1 cellular context compared by ENCODE assay signal in the genomic region with DNA sequence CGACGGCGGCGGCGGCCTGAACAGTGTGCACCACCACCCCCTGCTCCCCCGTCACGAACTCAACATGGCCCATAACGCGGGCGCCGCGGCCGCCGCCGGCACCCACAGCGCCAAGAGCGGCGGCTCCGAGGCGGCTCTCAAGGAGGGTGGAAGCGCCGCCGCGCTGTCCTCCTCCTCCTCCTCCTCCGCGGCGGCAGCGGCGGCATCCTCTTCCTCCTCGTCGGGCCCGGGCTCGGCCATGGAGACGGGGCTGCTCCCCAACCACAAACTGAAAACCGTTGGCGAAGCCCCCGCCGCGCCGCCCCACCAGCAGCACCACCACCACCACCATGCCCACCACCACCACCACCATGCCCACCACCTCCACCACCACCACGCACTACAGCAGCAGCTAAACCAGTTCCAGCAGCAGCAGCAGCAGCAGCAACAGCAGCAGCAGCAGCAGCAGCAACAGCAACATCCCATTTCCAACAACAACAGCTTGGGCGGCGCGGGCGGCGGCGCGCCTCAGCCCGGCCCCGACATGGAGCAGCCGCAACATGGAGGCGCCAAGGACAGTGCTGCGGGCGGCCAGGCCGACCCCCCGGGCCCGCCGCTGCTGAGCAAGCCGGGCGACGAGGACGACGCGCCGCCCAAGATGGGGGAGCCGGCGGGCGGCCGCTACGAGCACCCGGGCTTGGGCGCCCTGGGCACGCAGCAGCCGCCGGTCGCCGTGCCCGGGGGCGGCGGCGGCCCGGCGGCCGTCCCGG.
A peak's percentile ranks its signal among the peaks of the same experiment; 100 is the strongest.
TF ChIP-seq lines count a peak whose summit lies in the region.

No MANE protein-coding gene starts in this region.

TF ChIP-seq in HEK293, 187 proteins besides CTCF, POLR2A, EP300 and RAD21 (continued from another document):
- TF ChIP-seq, protein P1, sequence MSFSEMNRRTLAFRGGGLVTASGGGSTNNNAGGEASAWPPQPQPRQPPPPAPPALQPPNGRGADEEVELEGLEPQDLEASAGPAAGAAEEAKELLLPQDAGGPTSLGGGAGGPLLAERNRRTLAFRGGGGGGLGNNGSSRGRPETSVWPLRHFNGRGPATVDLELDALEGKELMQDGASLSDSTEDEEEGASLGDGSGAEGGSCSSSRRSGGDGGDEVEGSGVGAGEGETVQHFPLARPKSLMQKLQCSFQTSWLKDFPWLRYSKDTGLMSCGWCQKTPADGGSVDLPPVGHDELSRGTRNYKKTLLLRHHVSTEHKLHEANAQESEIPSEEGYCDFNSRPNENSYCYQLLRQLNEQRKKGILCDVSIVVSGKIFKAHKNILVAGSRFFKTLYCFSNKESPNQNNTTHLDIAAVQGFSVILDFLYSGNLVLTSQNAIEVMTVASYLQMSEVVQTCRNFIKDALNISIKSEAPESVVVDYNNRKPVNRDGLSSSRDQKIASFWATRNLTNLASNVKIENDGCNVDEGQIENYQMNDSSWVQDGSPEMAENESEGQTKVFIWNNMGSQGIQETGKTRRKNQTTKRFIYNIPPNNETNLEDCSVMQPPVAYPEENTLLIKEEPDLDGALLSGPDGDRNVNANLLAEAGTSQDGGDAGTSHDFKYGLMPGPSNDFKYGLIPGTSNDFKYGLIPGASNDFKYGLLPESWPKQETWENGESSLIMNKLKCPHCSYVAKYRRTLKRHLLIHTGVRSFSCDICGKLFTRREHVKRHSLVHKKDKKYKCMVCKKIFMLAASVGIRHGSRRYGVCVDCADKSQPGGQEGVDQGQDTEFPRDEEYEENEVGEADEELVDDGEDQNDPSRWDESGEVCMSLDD (tag by site-specific recombination; IDR thresholded peaks at IDR 0.05): peak; percentile 54; the same call in 1 of the 2 replicates
- TF ChIP-seq ZNF571 (tag by site-specific recombination; IDR thresholded peaks at IDR 0.05) (no peak), ZNF239 (tag by site-specific recombination; IDR thresholded peaks at IDR 0.05) (0 out of 2 replicates have a peak, but pooled peaks have one; percentile 51)
- TF ChIP-seq, protein P2, sequence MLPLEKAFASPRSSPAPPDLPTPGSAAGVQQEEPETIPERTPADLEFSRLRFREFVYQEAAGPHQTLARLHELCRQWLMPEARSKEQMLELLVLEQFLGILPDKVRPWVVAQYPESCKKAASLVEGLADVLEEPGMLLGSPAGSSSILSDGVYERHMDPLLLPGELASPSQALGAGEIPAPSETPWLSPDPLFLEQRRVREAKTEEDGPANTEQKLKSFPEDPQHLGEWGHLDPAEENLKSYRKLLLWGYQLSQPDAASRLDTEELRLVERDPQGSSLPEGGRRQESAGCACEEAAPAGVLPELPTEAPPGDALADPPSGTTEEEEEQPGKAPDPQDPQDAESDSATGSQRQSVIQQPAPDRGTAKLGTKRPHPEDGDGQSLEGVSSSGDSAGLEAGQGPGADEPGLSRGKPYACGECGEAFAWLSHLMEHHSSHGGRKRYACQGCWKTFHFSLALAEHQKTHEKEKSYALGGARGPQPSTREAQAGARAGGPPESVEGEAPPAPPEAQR (tag by site-specific recombination; IDR thresholded peaks at IDR 0.05): no peak
